ENCODE assay signal across 19 cellular contexts in genomic region chr22:19705181-19705934, GRCh38. TPM values are rescaled to one million over a fixed set of nuclear protein-coding genes. Genes with fewer than 3 reads are reported as not detected.
DNase-seq lines count a peak whose midpoint lies in the region; ATAC-seq and TF ChIP-seq lines count a peak whose summit lies in the region.
"Had no signal": no experiment of that assay in that cellular context is flagged by ENCODE, and none has a peak within 500 bp of the region (broad histone marks: within the 10 kb centered on the region; RNA-seq: fewer than 3 reads in every experiment).

No MANE protein-coding gene starts in this region.

- peaks cover 4% of the 10 kb centered on the region for H3K27me3 ChIP-seq in BJ (ENCODE audit: control insufficient read depth, insufficient read depth, low read length)
- peaks cover 21% of the 10 kb centered on the region for H3K27me3 ChIP-seq in HUES48 (ENCODE audit: control insufficient read depth, insufficient read depth, low read length)
- H3K27me3 ChIP-seq: neutrophil had no signal

- POLR2A ChIA-PET in BJ (lab: Charles Lee) = no interaction called here
- POLR2A ChIA-PET in T-cell (lab: Charles Lee) = no interaction called here

- H3K36me3 Mint-ChIP-seq in neural crest cell (ENCODE audit: low read depth) (no peaks in the 10 kb centered on the region), T-cell (no peaks in the 10 kb centered on the region)
- H3K36me3 Mint-ChIP-seq in stimulated activated memory B cell treated with anti-CD40 and anti-IgM and Interleukin-4, amounts not matched to agents 10 μg/mL and 1 μg/mL and 100 μg/mL, for 72 hours = no peaks in the 10 kb centered on the region
- H3K36me3 Mint-ChIP-seq: memory B cell had no signal

- peak overlapping the region; percentile 93 for H3K27ac ChIP-seq in HUES48 (ENCODE audit: low read depth, low read length)

- H3K27me3 Mint-ChIP-seq in neural crest cell (ENCODE audit: low read depth) (peaks cover 9% of the 10 kb centered on the region), T-cell (peaks cover 3% of the 10 kb centered on the region in 2 donors)
- H3K27me3 Mint-ChIP-seq in stimulated activated memory B cell treated with anti-CD40 and anti-IgM and Interleukin-4, amounts not matched to agents 10 μg/mL and 1 μg/mL and 100 μg/mL, for 72 hours = peaks cover 49% of the 10 kb centered on the region

- no peaks in the 10 kb centered on the region for H3K9me3 Mint-ChIP-seq in neural crest cell
- H3K9me3 Mint-ChIP-seq in stimulated activated memory B cell treated with anti-CD40 and anti-IgM and Interleukin-4, amounts not matched to agents 10 μg/mL and 1 μg/mL and 100 μg/mL, for 72 hours = no peaks in the 10 kb centered on the region
- no peaks in the 10 kb centered on the region for H3K9me3 Mint-ChIP-seq in T-cell
- H3K9me3 Mint-ChIP-seq: activated T-cell treated with anti-CD3 and anti-CD28 coated beads, Interleukin-2, amount 50 U/mL, for 72 hours; memory B cell had no signal

- H3K4me3 Mint-ChIP-seq in neural crest cell = no peak overlapping the region
- H3K4me3 Mint-ChIP-seq in stimulated activated memory B cell treated with anti-CD40 and anti-IgM and Interleukin-4, amounts not matched to agents 10 μg/mL and 1 μg/mL and 100 μg/mL, for 72 hours = no peak overlapping the region
- no peak overlapping the region for H3K4me3 Mint-ChIP-seq in T-cell
- H3K4me3 Mint-ChIP-seq: activated T-cell treated with anti-CD3 and anti-CD28 coated beads, Interleukin-2, amount 50 U/mL, for 72 hours; memory B cell had no signal

- CTCF ChIA-PET in BJ (lab: Yijun Ruan, JAX) = interaction anchor here (0.7 kb wide), 1 partner anchor 26 kb away, joined by 3 read pairs; no protein-coding TSS in a partner anchor
- CTCF ChIA-PET in T-cell (lab: Charles Lee) = no interaction called here

- peaks cover 18% of the 10 kb centered on the region for H3K4me1 ChIP-seq in HUES48 (ENCODE audit: control insufficient read depth, insufficient read depth, low read length)

- H3K4me1 Mint-ChIP-seq in neural crest cell = peaks cover 6% of the 10 kb centered on the region
- no peaks in the 10 kb centered on the region for H3K4me1 Mint-ChIP-seq in stimulated activated memory B cell treated with anti-CD40 and anti-IgM and Interleukin-4, amounts not matched to agents 10 μg/mL and 1 μg/mL and 100 μg/mL, for 72 hours
- no peaks in the 10 kb centered on the region for H3K4me1 Mint-ChIP-seq in T-cell
- H3K4me1 Mint-ChIP-seq: memory B cell had no signal

- H3K36me3 ChIP-seq in BJ (ENCODE audit: control insufficient read depth, insufficient read depth, low read length) = no peaks in the 10 kb centered on the region
- H3K36me3 ChIP-seq in HUES48 (ENCODE audit: control insufficient read depth, insufficient read depth, low read length) = no peaks in the 10 kb centered on the region
- H3K36me3 ChIP-seq: neutrophil had no signal

- H3K4me3 ChIP-seq in BJ (ENCODE audit: low read depth, low read length) (no peak overlapping the region), HUES48 (ENCODE audit: low read depth, low read length) (no peak overlapping the region), fibroblast of pulmonary artery (replicated peaks; ENCODE audit: low read depth, low read length) (no peak overlapping the region)

- no peak for ATAC-seq in stimulated activated memory B cell treated with anti-CD40 and anti-IgM and Interleukin-4, amounts not matched to agents 10 μg/mL and 1 μg/mL and 100 μg/mL, for 72 hours
- ATAC-seq in HG03460 (IDR thresholded peaks at IDR 0.05; ENCODE audit: unreplicated experiment) = no peak
- ATAC-seq in T-cell (replicated peaks in 1 of 4) = no peak
- ATAC-seq: activated T-cell treated with anti-CD3 and anti-CD28 coated beads, Interleukin-2, amount 50 U/mL, for 72 hours; esophagus mucosa had no signal

- no peak for DNase-seq in BJ (ENCODE audit: low read depth)
- no peak for DNase-seq in fibroblast of pulmonary artery (ENCODE audit: low read depth)
- DNase-seq in neural crest cell (ENCODE audit: low read depth, low spot score) = no peak
- no peak for DNase-seq in AG08396 (ENCODE audit: low spot score)
- DNase-seq in T-cell = no peak
- DNase-seq: activated T-cell treated with anti-CD3 and anti-CD28 coated beads, Interleukin-2, amount 50 U/mL, for 72 hours; amygdala; cortex of kidney; DMS153; NCI-H2029; NCI-H82; SHP77 treated with DMSO at 0.1 percent for 48 hours; stimulated activated naive CD4-positive, alpha-beta T cell treated with Interleukin-2 at 50 U/mL for 16 hours had no signal

- peak overlapping the region; percentile 44 for H3K9ac ChIP-seq in HUES48 (ENCODE audit: low read depth, low read length)

- no peaks in the 10 kb centered on the region for H3K9me3 ChIP-seq in HUES48 (ENCODE audit: control insufficient read depth, insufficient read depth, low read length)
- H3K9me3 ChIP-seq: neutrophil had no signal

- TF ChIP-seq CTCF in BJ (IDR thresholded peaks at IDR 0.05; ENCODE audit: insufficient read depth, low read depth, low read length) = 0 out of 2 replicates have a peak, but pooled peaks have one; percentile 3
- peak; percentile 3 for TF ChIP-seq CTCF in fibroblast of pulmonary artery (IDR thresholded peaks at IDR 0.05; ENCODE audit: low read length, missing control alignments)
- TF ChIP-seq CTCF in neural crest cell (conservative IDR thresholded peaks at IDR 0.05) = peak; percentile 26

- no peak overlapping the region for H3K27ac Mint-ChIP-seq in neural crest cell (ENCODE audit: unreplicated experiment)
- no peak overlapping the region for H3K27ac Mint-ChIP-seq in stimulated activated memory B cell treated with anti-CD40 and anti-IgM and Interleukin-4, amounts not matched to agents 10 μg/mL and 1 μg/mL and 100 μg/mL, for 72 hours
- H3K27ac Mint-ChIP-seq in T-cell = no peak overlapping the region
- H3K27ac Mint-ChIP-seq: activated T-cell treated with anti-CD3 and anti-CD28 coated beads, Interleukin-2, amount 50 U/mL, for 72 hours; memory B cell had no signal

RNA-seq across cellular contexts. Expression of gene SEPTIN5, which starts 8.9 kb away (rescaled TPM):
- 21.0 and 38.8 TPM in 2 replicates for polyA plus RNA-seq in BJ (2011; rRNA removed)
- 30.5 and 33.7 TPM in 2 replicates for polyA minus RNA-seq in BJ (2011; rRNA and poly(A)+ RNA removed)
- total RNA-seq in neural crest cell (30.2 and 31.9 TPM in 2 replicates), T-cell (1 to 10 TPM in 3 of 5 donors, under 1 TPM in 2; 0.33 to 3.2 (median 1.2) TPM)

RNA-seq across cellular contexts. Expression of gene GP1BB, which starts 18.0 kb away (rescaled TPM):
- 1.3 and 4.2 TPM in 2 replicates for polyA plus RNA-seq in BJ (2011; rRNA removed)
- polyA minus RNA-seq in BJ (2011; rRNA and poly(A)+ RNA removed) = 0.95 and 1.2 TPM in 2 replicates
- total RNA-seq in neural crest cell = 4.6 and 4.8 TPM in 2 replicates
- total RNA-seq in T-cell = 1 to 10 TPM in 1 of 5 donors, under 1 TPM in 4; 0.19 to 2.1 (median 0.36) TPM

RNA-seq across cellular contexts. Expression of gene TBX1, which starts 55.2 kb away (rescaled TPM):
- polyA plus RNA-seq in BJ (2011; rRNA removed) = not detected in 2 replicates
- not detected in 2 replicates for polyA minus RNA-seq in BJ (2011; rRNA and poly(A)+ RNA removed)
- total RNA-seq in neural crest cell (not detected in 2 replicates), T-cell (under 1 TPM in 1 of 5 donors, not detected in 4; 0.20 TPM)
